10 cellular contexts compared by ENCODE assay signal in genomic region chr5:61139094-61139873, GRCh38. TPM values are rescaled to one million over a fixed set of nuclear protein-coding genes. Genes with fewer than 3 reads are reported as not detected.
DNase-seq lines count a peak whose midpoint lies in the region; ATAC-seq and TF ChIP-seq lines count a peak whose summit lies in the region.
"Had no signal": no experiment of that assay in that cellular context is flagged by ENCODE, and none has a peak within 500 bp of the region (broad histone marks: within the 10 kb centered on the region; RNA-seq: fewer than 3 reads in every experiment).

No MANE protein-coding gene starts in this region.

- 72 to 88% methylated on average over 5 of the region's 5 CpGs for WGBS in body of pancreas, 2 donors

- TF ChIP-seq CTCF in AG09309 (IDR thresholded peaks at IDR 0.05; ENCODE audit: control insufficient read depth, insufficient read depth, low read depth, low read length, missing control alignments), result peak; percentile 54
- TF ChIP-seq CTCF in PC-9 (conservative IDR thresholded peaks at IDR 0.05), result peak; percentile 44
- peak; percentile 33 for TF ChIP-seq CTCF in fibroblast of the aortic adventitia (IDR thresholded peaks at IDR 0.05; ENCODE audit: insufficient read depth, low read length)
- peak in 2 of 7 experiments; percentile 7 to 8 for TF ChIP-seq CTCF in body of pancreas (IDR thresholded peaks at IDR 0.05)

- no peaks in the 10 kb centered on the region for H3K79me2 ChIP-seq in PC-9 (ENCODE audit: low read depth)

- TF ChIP-seq POLR2A in body of pancreas (IDR thresholded peaks at IDR 0.05) (no peak), GM18505 (IDR thresholded peaks at IDR 0.05; ENCODE audit: borderline replicate concordance, extremely low read depth, insufficient read depth, insufficient read length) (no peak)

- CTCF ChIA-PET in PC-9 (lab: Charles Lee), result no interaction called here

- H3K4me2 ChIP-seq in PC-9, result no peak overlapping the region

- no peaks in the 10 kb centered on the region for H3K9me3 ChIP-seq in PC-9 (ENCODE audit: insufficient read depth, low read depth)
- no peaks in the 10 kb centered on the region for H3K9me3 ChIP-seq in body of pancreas
- H3K9me3 ChIP-seq: esophagus squamous epithelium had no signal

- H3K27ac ChIP-seq in PC-9, result no peak overlapping the region
- H3K27ac ChIP-seq in body of pancreas, result no peak overlapping the region
- H3K27ac ChIP-seq: esophagus squamous epithelium had no signal

- no peak overlapping the region for H2AFZ ChIP-seq in PC-9

- no TSS peak for BruUV-seq in PC-9 (replicated peaks; lab: Mats Ljungman, UMichigan)

- no peaks in the 10 kb centered on the region for H3K36me3 ChIP-seq in PC-9 (ENCODE audit: low read depth)
- H3K36me3 ChIP-seq in body of pancreas (replicated peaks in 1 of 2; ENCODE audit: insufficient read depth in 1 of 2, low read depth in 2 of 2), result no peaks in the 10 kb centered on the region
- H3K36me3 ChIP-seq: esophagus squamous epithelium had no signal

- peaks cover 5% of the 10 kb centered on the region; the same call in 1 of the 2 replicates for H4K20me1 ChIP-seq in PC-9 (ENCODE audit: insufficient read depth)

- DNase-seq in AG09309 (ENCODE audit: low read depth) (no peak), PC-9 (no peak), fibroblast of the aortic adventitia (ENCODE audit: low read depth) (peak; percentile 14), body of pancreas (no peak), amniotic stem cell (lab: John Stamatoyannopoulos, UW) (no peak), putamen (ENCODE audit: low spot score) (no peak)
- DNase-seq: COR-L47, esophagus squamous epithelium had no signal

- H3K27me3 ChIP-seq in PC-9 (ENCODE audit: insufficient read depth, low read depth), result no peaks in the 10 kb centered on the region
- no peaks in the 10 kb centered on the region for H3K27me3 ChIP-seq in body of pancreas
- H3K27me3 ChIP-seq: esophagus squamous epithelium had no signal

- no peaks in the 10 kb centered on the region for H3F3A ChIP-seq in PC-9 (ENCODE audit: insufficient read depth, low read depth)

- no peak overlapping the region for H3K4me3 ChIP-seq in AG09309 (ENCODE audit: control insufficient read depth, low read depth, low read length)
- no peak overlapping the region for H3K4me3 ChIP-seq in PC-9
- H3K4me3 ChIP-seq in fibroblast of the aortic adventitia (ENCODE audit: low read depth, low read length), result no peak overlapping the region
- H3K4me3 ChIP-seq in body of pancreas, result no peak overlapping the region
- H3K4me3 ChIP-seq: esophagus squamous epithelium had no signal

- ATAC-seq in GM18867 (IDR thresholded peaks at IDR 0.05; ENCODE audit: unreplicated experiment) (peak; percentile 68), body of pancreas (no peak), GM18505 (IDR thresholded peaks at IDR 0.05; ENCODE audit: unreplicated experiment) (no peak)

- H3K4me1 ChIP-seq in PC-9 (replicated peaks; ENCODE audit: insufficient read depth) (no peaks in the 10 kb centered on the region), body of pancreas (no peaks in the 10 kb centered on the region)

- intact Hi-C loops in PC-9 (cut with micrococcal nuclease; ENCODE audit: unreplicated experiment), result no loop called here
- intact Hi-C loops in body of pancreas (cut with DNase I), result no loop called here

- POLR2A ChIA-PET in PC-9 (lab: Charles Lee; ENCODE audit: unreplicated experiment), result no interaction called here

- no peaks in the 10 kb centered on the region for H3K9me2 ChIP-seq in PC-9 (ENCODE audit: insufficient read depth)

RNA-seq across cellular contexts. Expression of gene SMIM15, which starts 23.0 kb away (rescaled TPM):
- total RNA-seq in PC-9 (2021) (50.6 and 58.2 TPM in 2 replicates), fibroblast of the aortic adventitia (ENCODE audit: low replicate concordance) (41.5 and 43.9 TPM in 2 replicates), body of pancreas (10 to 100 TPM in 1 of 2 donors, 1 to 10 TPM in 1; 8.2 to 15.6 TPM)
